In genomic region chr1:93615201-93616150, GRCh38 we compare ENCODE assay signal across 9 cellular contexts.
A peak's percentile ranks its signal among the peaks of the same experiment; 100 is the strongest.
DNase-seq lines count a peak whose midpoint lies in the region; ATAC-seq lines count a peak whose summit lies in the region.
"Had no signal": no experiment of that assay in that cellular context is flagged by ENCODE, and none has a peak within 500 bp of the region (broad histone marks: within the 10 kb centered on the region; RNA-seq: fewer than 3 reads in every experiment).

No MANE protein-coding gene starts in this region.

- H3K4me3 Mint-ChIP-seq in dendritic cell treated with granulocyte-macrophage colony-stimulating factor and Interleukin-4, amounts not matched to agents 40 ng/mL and 50 ng/mL, for 4 days, result no peak overlapping the region

- peaks cover 24% of the 10 kb centered on the region for H3K36me3 Mint-ChIP-seq in dendritic cell treated with granulocyte-macrophage colony-stimulating factor and Interleukin-4, amounts not matched to agents 40 ng/mL and 50 ng/mL, for 4 days (ENCODE audit: low read depth)

- DNase-seq in activated effector memory CD4-positive, alpha-beta T cell treated with anti-CD3 and anti-CD28 coated beads, Interleukin-2, amount 50 U/mL, for 16 hours, result peak; percentile 82
- no peak for DNase-seq in activated effector memory CD4-positive, alpha-beta T cell treated with Interleukin-2 at 50 U/mL for 16 hours
- peak; percentile 45 to 76 for DNase-seq in SHP77 (lab: John Stamatoyannopoulos, UW)
- peak; percentile 90 for DNase-seq in renal cortical epithelial cell (ENCODE audit: low read depth)
- no peak for DNase-seq in NCI-H1694 treated with DMSO at 0.1 percent for 48 hours (lab: John Stamatoyannopoulos, UW)
- no peak for DNase-seq in RPMI8226
- DNase-seq: DND-41 had no signal

- H3K4me1 Mint-ChIP-seq in dendritic cell treated with granulocyte-macrophage colony-stimulating factor and Interleukin-4, amounts not matched to agents 40 ng/mL and 50 ng/mL, for 4 days (ENCODE audit: low read depth), result peaks cover 96% of the 10 kb centered on the region

- intact Hi-C loops in dendritic cell treated with granulocyte-macrophage colony-stimulating factor and Interleukin-4, amounts not matched to agents 40 ng/mL and 50 ng/mL, for 4 days (cut with micrococcal nuclease), result no loop called here

- peak overlapping the region; percentile 27 for H3K27ac Mint-ChIP-seq in dendritic cell treated with granulocyte-macrophage colony-stimulating factor and Interleukin-4, amounts not matched to agents 40 ng/mL and 50 ng/mL, for 4 days

- H3K27me3 Mint-ChIP-seq in dendritic cell treated with granulocyte-macrophage colony-stimulating factor and Interleukin-4, amounts not matched to agents 40 ng/mL and 50 ng/mL, for 4 days, result no peaks in the 10 kb centered on the region

- ATAC-seq in HG02885 (IDR thresholded peaks at IDR 0.05; ENCODE audit: poor library complexity, unreplicated experiment), result peak; percentile 81

- H3K9me3 Mint-ChIP-seq in dendritic cell treated with granulocyte-macrophage colony-stimulating factor and Interleukin-4, amounts not matched to agents 40 ng/mL and 50 ng/mL, for 4 days, result no peaks in the 10 kb centered on the region

Comparison
In these comparisons a context has a peak if more than half of its experiments do, and no peak if none do; other contexts are left out.
1. DNase-seq: peak in activated effector memory CD4-positive, alpha-beta T cell treated with anti-CD3 and anti-CD28 coated beads, Interleukin-2, amount 50 U/mL, for 16 hours (single experiment), SHP77 (2 of 2) and renal cortical epithelial cell (single experiment); none in activated effector memory CD4-positive, alpha-beta T cell treated with Interleukin-2 at 50 U/mL for 16 hours (single experiment), NCI-H1694 treated with DMSO at 0.1 percent for 48 hours (single experiment) and RPMI8226 (single experiment).